Comparison of ENCODE assay signal across 8 cellular contexts in the genomic region with DNA sequence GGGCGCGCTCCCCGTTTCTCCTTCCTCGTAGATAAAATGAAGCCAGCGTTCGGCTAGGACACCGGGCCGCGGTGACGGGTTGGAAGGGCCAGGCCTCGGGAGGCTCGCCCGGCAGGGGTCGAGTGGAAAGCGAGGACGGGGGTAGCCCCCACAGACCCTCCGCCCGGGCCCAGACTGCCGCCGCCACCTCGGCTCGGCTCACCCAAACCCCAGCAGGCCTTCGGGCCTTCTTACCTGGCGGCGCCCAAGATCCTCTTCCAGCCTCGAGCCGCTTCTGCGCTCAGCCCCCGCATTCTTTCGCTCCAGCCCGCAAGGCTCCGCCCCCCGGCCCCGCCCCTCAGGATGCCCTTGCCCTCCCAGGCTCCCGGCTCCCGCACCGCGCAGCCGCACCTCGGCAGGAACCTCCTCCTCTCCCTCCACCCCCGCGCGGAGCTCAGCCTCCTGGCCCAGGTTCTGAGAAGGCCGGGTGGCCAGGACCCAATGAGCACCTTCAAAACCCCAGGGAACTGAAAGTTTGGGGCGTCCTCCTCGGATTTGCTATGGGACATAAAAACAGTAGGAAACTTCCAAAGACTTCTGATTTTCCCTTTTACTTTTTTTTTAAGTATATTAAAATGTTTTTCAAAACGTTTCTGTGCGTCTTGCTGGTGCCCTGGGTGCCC. TPM values are rescaled to one million over a fixed set of nuclear protein-coding genes. Genes with fewer than 3 reads are reported as not detected.
DNase-seq lines count a peak whose midpoint lies in the region; ATAC-seq and TF ChIP-seq lines count a peak whose summit lies in the region.

A gene with protein sequence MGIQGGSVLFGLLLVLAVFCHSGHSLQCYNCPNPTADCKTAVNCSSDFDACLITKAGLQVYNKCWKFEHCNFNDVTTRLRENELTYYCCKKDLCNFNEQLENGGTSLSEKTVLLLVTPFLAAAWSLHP (minus strand): TSS at position 276 of the 662 bp plus-strand sequence. CDS start 13,978 bp downstream, outside the sequence.

- peaks cover 15 to 58% (median 39%) of the 10 kb centered on the region in 6 donors for H3K4me1 ChIP-seq in spleen

- TF ChIP-seq POLR2A in spleen (IDR thresholded peaks at IDR 0.05), result peak in 2 of 3 donors; percentile 10 to 54

- H3K36me3 ChIP-seq in spleen, result peaks cover 0 to 10% (median 0%) of the 10 kb centered on the region in 6 donors

- POLR2A ChIA-PET in AG04449 (lab: Yijun Ruan, JAX), result interaction anchor here (0.7 to 2.5 kb wide), 5 partner anchors 12 to 122 kb away, joined by 3 to 16 read pairs (median 6); a partner anchor contains a TSS

- H3K27me3 ChIP-seq in spleen (replicated peaks in 1 of 7), result no peaks in the 10 kb centered on the region

- peak within 1 kb of the TSS; percentile 79 for H3K4me3 ChIP-seq in AG04449 (ENCODE audit: low read depth, low read length)
- H3K4me3 ChIP-seq in spleen, result peak within 1 kb of the TSS; percentile 63 to 87 (median 82)

- ATAC-seq in GM18909 (IDR thresholded peaks at IDR 0.05; ENCODE audit: poor library complexity, unreplicated experiment) (peak; percentile 70), HG03159 (IDR thresholded peaks at IDR 0.05; ENCODE audit: unreplicated experiment) (peak; percentile 58)
- ATAC-seq in activated CD4-positive, CD25-positive, alpha-beta regulatory T cell treated with anti-CD3 and anti-CD28 coated beads, Interleukin-2, amount 50 U/mL, for 24 hours, result peak; percentile 57 to 62

- no peaks in the 10 kb centered on the region for H3K9me3 ChIP-seq in spleen

- peak within 1 kb of the TSS; percentile 61 to 93 (median 89) for H3K27ac ChIP-seq in spleen

- TF ChIP-seq CTCF in AG04449 (IDR thresholded peaks at IDR 0.05; ENCODE audit: insufficient read depth, low read length, missing control alignments) (no peak), spleen (IDR thresholded peaks at IDR 0.05 in 8 of 11, conservative IDR thresholded peaks at IDR 0.05 in 3 of 11) (peak in 2 of 11 experiments; percentile 2 to 3)

- CTCF ChIA-PET in AG04449 (lab: Yijun Ruan, JAX), result interaction anchor here (0.7 to 2.6 kb wide), 10 partner anchors 9 to 194 kb away, joined by 3 to 15 read pairs (median 4); no protein-coding TSS in a partner anchor

- WGBS in spleen, 5 donors, result 1 to 2% (median 1%) methylated on average over 31 to 48 of the region's 48 CpGs

- intact Hi-C loops in spleen (cut with DNase I; ENCODE audit: low total_unique reads), result no loop called here

- DNase-seq in AG04449 (ENCODE audit: low read depth, low spot score) (peak; percentile 41), NCI-H226 (peak; percentile 90), inferior parietal cortex (ENCODE audit: extremely low spot score) (peak; percentile 79), spleen (peak; percentile 97)
- DNase-seq in central memory CD4-positive, alpha-beta T cell, result peak; percentile 81

RNA-seq across cellular contexts. Expression of the gene that starts here (rescaled TPM):
- 100 to 1,000 TPM; 163 to 281 (median 213) TPM for total RNA-seq in spleen
- 10 to 100 TPM; 21.6 to 62.1 (median 57.9) TPM for polyA plus RNA-seq in spleen

Comparison
In these comparisons a context has a peak if more than half of its experiments do, and no peak if none do; other contexts are left out.
1. Peak in every context shown above with its lines: DNase-seq, ATAC-seq, H3K4me3 ChIP-seq and H3K27ac ChIP-seq.
2. DNase-seq: peak in every context shown above with its lines; median percentile 97 in spleen; 90 in NCI-H226; 81 in central memory CD4-positive, alpha-beta T cell; 79 in inferior parietal cortex; 41 in AG04449.